Comparison of ENCODE assay signal across 1 cellular context in the genomic region with DNA sequence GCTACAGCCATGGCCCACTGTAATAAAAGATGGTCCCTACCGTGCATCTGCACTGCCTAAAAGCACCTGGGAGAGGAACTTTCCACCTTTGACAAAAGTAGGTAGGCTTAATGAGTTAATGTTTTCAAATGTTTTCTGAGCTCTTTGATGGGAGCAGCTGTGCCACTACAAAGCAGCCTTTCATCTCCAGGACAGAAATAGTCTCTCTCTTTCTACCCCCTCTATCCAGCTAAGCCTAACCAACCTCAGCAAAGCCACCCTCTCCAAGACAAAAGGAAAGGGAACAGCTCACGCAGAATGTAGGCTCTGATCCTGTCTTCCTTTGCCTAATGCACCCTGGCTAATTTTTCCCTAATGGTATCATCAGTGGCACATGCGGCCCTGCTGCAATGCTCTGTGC.
TF ChIP-seq lines count a peak whose summit lies in the region.

No MANE protein-coding gene starts in this region.

TF ChIP-seq in WTC11, 78 proteins besides CTCF, POLR2A, EP300 and RAD21 (continued from another document):
- no peak for TF ChIP-seq NR1H2 (CRISPR knock-in tag; IDR thresholded peaks at IDR 0.05)
TF ChIP-seq in WTC11: peak in this region for 0.
